1 cellular context compared by ENCODE assay signal in the genomic region with DNA sequence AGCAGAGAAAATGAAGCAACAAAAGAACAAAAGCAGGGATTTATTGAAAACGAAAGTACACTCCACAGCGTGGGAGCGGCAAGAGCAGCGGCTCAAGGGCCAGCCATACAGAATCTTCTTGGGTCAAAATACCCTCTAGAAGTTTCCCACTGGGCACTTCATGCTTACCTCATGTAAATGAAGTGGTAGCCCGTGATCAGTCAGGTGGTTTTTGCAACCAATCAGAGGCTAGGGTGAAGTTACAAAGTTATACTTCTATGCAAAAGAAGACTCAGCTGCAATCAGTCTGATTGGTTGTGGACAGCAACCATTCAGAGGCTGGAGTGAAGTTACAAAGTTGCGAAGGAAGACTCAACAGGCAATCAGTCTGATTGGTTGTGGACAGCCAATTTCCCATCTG.
TF ChIP-seq lines count a peak whose summit lies in the region.

No MANE protein-coding gene starts in this region.

TF ChIP-seq in SK-N-SH, 30 proteins besides CTCF, POLR2A, EP300 and RAD21 (continued from another document):
- TF ChIP-seq, protein P1, sequence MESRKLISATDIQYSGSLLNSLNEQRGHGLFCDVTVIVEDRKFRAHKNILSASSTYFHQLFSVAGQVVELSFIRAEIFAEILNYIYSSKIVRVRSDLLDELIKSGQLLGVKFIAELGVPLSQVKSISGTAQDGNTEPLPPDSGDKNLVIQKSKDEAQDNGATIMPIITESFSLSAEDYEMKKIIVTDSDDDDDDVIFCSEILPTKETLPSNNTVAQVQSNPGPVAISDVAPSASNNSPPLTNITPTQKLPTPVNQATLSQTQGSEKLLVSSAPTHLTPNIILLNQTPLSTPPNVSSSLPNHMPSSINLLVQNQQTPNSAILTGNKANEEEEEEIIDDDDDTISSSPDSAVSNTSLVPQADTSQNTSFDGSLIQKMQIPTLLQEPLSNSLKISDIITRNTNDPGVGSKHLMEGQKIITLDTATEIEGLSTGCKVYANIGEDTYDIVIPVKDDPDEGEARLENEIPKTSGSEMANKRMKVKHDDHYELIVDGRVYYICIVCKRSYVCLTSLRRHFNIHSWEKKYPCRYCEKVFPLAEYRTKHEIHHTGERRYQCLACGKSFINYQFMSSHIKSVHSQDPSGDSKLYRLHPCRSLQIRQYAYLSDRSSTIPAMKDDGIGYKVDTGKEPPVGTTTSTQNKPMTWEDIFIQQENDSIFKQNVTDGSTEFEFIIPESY (IDR thresholded peaks at IDR 0.05; ENCODE audit: borderline replicate concordance, low read depth), result no peak
- no peak for TF ChIP-seq ELF1 (IDR thresholded peaks at IDR 0.05)
- TF ChIP-seq RCOR1 (IDR thresholded peaks at IDR 0.05; ENCODE audit: low read length), result no peak
